ENCODE assay signal across 8 cellular contexts in the genomic region with DNA sequence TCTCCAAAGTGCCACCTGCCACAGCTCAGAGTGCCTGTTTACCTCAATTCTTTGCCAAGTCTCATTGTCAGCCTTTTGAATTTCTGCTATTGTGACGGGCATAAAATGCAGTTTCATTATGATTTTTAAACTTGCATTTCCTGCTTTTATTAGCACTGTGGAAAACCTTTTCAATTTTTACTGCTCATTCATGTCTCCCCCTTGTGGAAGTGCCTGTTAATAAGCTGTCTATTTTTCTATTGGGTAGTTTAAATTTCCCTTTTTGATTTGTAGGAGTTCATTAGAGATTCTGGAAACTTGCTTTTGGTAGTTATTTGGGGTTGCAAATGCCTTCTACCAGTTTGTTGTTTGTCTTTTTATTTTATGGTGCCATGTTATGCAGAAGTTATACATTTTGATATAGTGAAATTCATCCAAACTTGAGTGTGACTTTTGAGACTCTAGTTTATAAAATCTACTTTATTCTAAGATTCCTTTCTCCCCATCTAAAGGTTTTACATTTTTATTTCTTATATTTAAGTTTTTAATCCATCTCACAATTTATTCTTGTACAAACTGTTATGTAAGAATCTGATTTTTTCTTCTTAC. TPM values are rescaled to one million over a fixed set of nuclear protein-coding genes. Genes with fewer than 3 reads are reported as not detected.
DNase-seq lines count a peak whose midpoint lies in the region; ATAC-seq and TF ChIP-seq lines count a peak whose summit lies in the region.

No MANE protein-coding gene starts in this region.

- no peaks in the 10 kb centered on the region for H3K9me3 ChIP-seq in naive thymus-derived CD4-positive, alpha-beta T cell (ENCODE audit: control insufficient read depth in 2 of 3, low read length in 3 of 3)
- H3K9me3 ChIP-seq in vagina = no peaks in the 10 kb centered on the region

- H3K9me3 Mint-ChIP-seq in naive thymus-derived CD4-positive, alpha-beta T cell = no peaks in the 10 kb centered on the region

- DNase-seq in DMS 273 treated with DMSO at 0.1 percent for 48 hours (lab: John Stamatoyannopoulos, UW) (peak; percentile 5), LNCaP clone FGC (ENCODE audit: low read depth) (no peak), dermis blood vessel endothelial cell (peak; percentile 60), cerebellum (ENCODE audit: low spot score) (no peak), vagina (ENCODE audit: extremely low spot score in 2 of 2) (no peak)
- DNase-seq in naive thymus-derived CD4-positive, alpha-beta T cell = peak in 1 of 9 donors; percentile 1
- no peak for DNase-seq in activated effector memory CD4-positive, alpha-beta T cell treated with anti-CD3 and anti-CD28 coated beads, Interleukin-2, amount 50 U/mL, for 16 hours

- H3K4me1 Mint-ChIP-seq in naive thymus-derived CD4-positive, alpha-beta T cell = peaks cover 0 to 16% (median 0%) of the 10 kb centered on the region in 7 donors

- H3K27me3 ChIP-seq in naive thymus-derived CD4-positive, alpha-beta T cell (ENCODE audit: control insufficient read depth in 2 of 2, insufficient read depth in 2 of 2, low read length in 2 of 2) = no peaks in the 10 kb centered on the region
- H3K27me3 ChIP-seq in vagina = no peaks in the 10 kb centered on the region

- H3K36me3 ChIP-seq in naive thymus-derived CD4-positive, alpha-beta T cell (ENCODE audit: control insufficient read depth in 2 of 3, insufficient read depth in 3 of 3, low read length in 3 of 3) = no peaks in the 10 kb centered on the region
- no peaks in the 10 kb centered on the region for H3K36me3 ChIP-seq in vagina

- no peak for TF ChIP-seq POLR2A in vagina (IDR thresholded peaks at IDR 0.05)

- TF ChIP-seq CTCF in LNCaP clone FGC (IDR thresholded peaks at IDR 0.05; ENCODE audit: control insufficient read depth, extremely low read depth, insufficient read depth) (peak; percentile 64), vagina (IDR thresholded peaks at IDR 0.05) (peak in 1 of 3 experiments; percentile 40)

- no peaks in the 10 kb centered on the region for H3K4me1 ChIP-seq in naive thymus-derived CD4-positive, alpha-beta T cell (ENCODE audit: control insufficient read depth in 2 of 2, insufficient read depth in 2 of 2, low read length in 2 of 2)
- H3K4me1 ChIP-seq in vagina = peaks cover 5% of the 10 kb centered on the region

- H3K27ac Mint-ChIP-seq in naive thymus-derived CD4-positive, alpha-beta T cell = peak overlapping the region in 1 of 9 donors; percentile 36

- H3K36me3 Mint-ChIP-seq in naive thymus-derived CD4-positive, alpha-beta T cell = no peaks in the 10 kb centered on the region

- intact Hi-C loops in naive thymus-derived CD4-positive, alpha-beta T cell (cut with micrococcal nuclease) = loop anchor here in 1 of 2 donors (1.0 kb wide), 1 partner anchor 115 kb away; no protein-coding TSS in a partner anchor
- intact Hi-C loops in vagina (cut with DNase I) = no loop called here

- POLR2A ChIA-PET in naive thymus-derived CD4-positive, alpha-beta T cell (lab: Charles Lee) = no interaction called here

- CTCF ChIA-PET in naive thymus-derived CD4-positive, alpha-beta T cell (lab: Charles Lee) = interaction anchor here (1.5 kb wide), 1 partner anchor 278 kb away, joined by 3 read pairs; no protein-coding TSS in a partner anchor

- no peak overlapping the region for H3K27ac ChIP-seq in naive thymus-derived CD4-positive, alpha-beta T cell (ENCODE audit: low read depth, low read length)
- no peak overlapping the region for H3K27ac ChIP-seq in vagina

- H3K4me3 ChIP-seq in LNCaP clone FGC (ENCODE audit: low read depth, low read length) (no peak overlapping the region), vagina (no peak overlapping the region)
- no peak overlapping the region for H3K4me3 ChIP-seq in naive thymus-derived CD4-positive, alpha-beta T cell (ENCODE audit: low read length)

- H3K4me3 Mint-ChIP-seq in naive thymus-derived CD4-positive, alpha-beta T cell = peak overlapping the region in 1 of 10 donors; percentile 14

- no peaks in the 10 kb centered on the region for H3K27me3 Mint-ChIP-seq in naive thymus-derived CD4-positive, alpha-beta T cell

- peak; percentile 27 for ATAC-seq in naive thymus-derived CD4-positive, alpha-beta T cell
- no peak for ATAC-seq in GM19023 (IDR thresholded peaks at IDR 0.05; ENCODE audit: unreplicated experiment)

RNA-seq across cellular contexts. Expression of gene FRMD4B, which starts 53.9 kb away (rescaled TPM):
- total RNA-seq in dermis blood vessel endothelial cell (112 and 117 TPM in 2 replicates), cerebellum (37.7 TPM), vagina (53.5 TPM)
- total RNA-seq in naive thymus-derived CD4-positive, alpha-beta T cell = 10 to 100 TPM in 2 of 5 experiments, 1 to 10 TPM in 3; 3.0 to 32.2 (median 6.5) TPM
- under 1 TPM in 1 of 2 donors, not detected in 1; 0.59 TPM for polyA plus RNA-seq in naive thymus-derived CD4-positive, alpha-beta T cell

Comparison
In these comparisons a context has a peak if more than half of its experiments do, and no peak if none do; other contexts are left out.
1. DNase-seq: peak in DMS 273 treated with DMSO at 0.1 percent for 48 hours (single experiment) and dermis blood vessel endothelial cell (single experiment); none in LNCaP clone FGC (single experiment), cerebellum (single experiment), vagina (0 of 2) and activated effector memory CD4-positive, alpha-beta T cell treated with anti-CD3 and anti-CD28 coated beads, Interleukin-2, amount 50 U/mL, for 16 hours (single experiment).